Comparison of ENCODE assay signal across 21 cellular contexts in genomic region chr3:58352624-58353023, GRCh38. TPM values are rescaled to one million over a fixed set of nuclear protein-coding genes. Genes with fewer than 3 reads are reported as not detected.
DNase-seq lines count a peak whose midpoint lies in the region; ATAC-seq and TF ChIP-seq lines count a peak whose summit lies in the region.
"Had no signal": no experiment of that assay in that cellular context is flagged by ENCODE, and none has a peak within 500 bp of the region (broad histone marks: within the 10 kb centered on the region; RNA-seq: fewer than 3 reads in every experiment).

No MANE protein-coding gene starts in this region.

- no peaks in the 10 kb centered on the region for H3K36me3 ChIP-seq in mucosa of descending colon (ENCODE audit: low read depth)
- H3K36me3 ChIP-seq: thoracic aorta had no signal

- TF ChIP-seq CTCF in nephron (IDR thresholded peaks at IDR 0.05; ENCODE audit: unreplicated experiment in 3 of 3) (no peak), mucosa of descending colon (IDR thresholded peaks at IDR 0.05) (no peak)

- H3K4me1 ChIP-seq in mucosa of descending colon (ENCODE audit: low read depth) = no peaks in the 10 kb centered on the region
- H3K4me1 ChIP-seq: foreskin keratinocyte had no signal

- H3K9me3 ChIP-seq in mucosa of descending colon = no peaks in the 10 kb centered on the region
- H3K9me3 ChIP-seq: thoracic aorta had no signal

- intact Hi-C loops in mucosa of descending colon (cut with DNase I, micrococcal nuclease) = no loop called here

- no peak overlapping the region for H3K4me3 Mint-ChIP-seq in activated CD8-positive, alpha-beta memory T cell treated with anti-CD3 and anti-CD28 coated beads, Interleukin-2, amount 10 ng/mL, durations not matched to agents 7 days and 5 days
- H3K4me3 Mint-ChIP-seq in IgD-negative memory B cell (peak overlapping the region; percentile 54 to 98 (median 92)), nephron (no peak overlapping the region)
- H3K4me3 Mint-ChIP-seq in activated CD8-positive, alpha-beta T cell treated with anti-CD3 and anti-CD28 coated beads, Interleukin-2, amount 10 ng/mL, durations not matched to agents 7 days and 5 days = no peak overlapping the region
- H3K4me3 Mint-ChIP-seq: brain had no signal

- peaks cover 43% of the 10 kb centered on the region for H3K36me3 Mint-ChIP-seq in activated CD8-positive, alpha-beta memory T cell treated with anti-CD3 and anti-CD28 coated beads, Interleukin-2, amount 10 ng/mL, durations not matched to agents 7 days and 5 days
- H3K36me3 Mint-ChIP-seq in IgD-negative memory B cell = peaks cover 5% of the 10 kb centered on the region
- peaks cover 41% of the 10 kb centered on the region for H3K36me3 Mint-ChIP-seq in activated CD8-positive, alpha-beta T cell treated with anti-CD3 and anti-CD28 coated beads, Interleukin-2, amount 10 ng/mL, durations not matched to agents 7 days and 5 days (ENCODE audit: low read depth)
- peaks cover 3% of the 10 kb centered on the region for H3K36me3 Mint-ChIP-seq in nephron (ENCODE audit: low read depth)

- CTCF ChIA-PET in activated CD8-positive, alpha-beta memory T cell treated with anti-CD3 and anti-CD28 coated beads, Interleukin-2, amount 10 ng/mL, durations not matched to agents 7 days and 5 days (lab: Charles Lee) = interaction anchor here (0.9 to 14.1 kb wide), 5 partner anchors 18 to 65 kb away, joined by 3 to 144 read pairs (median 3); partner anchors contain the start of genes HTD2, PXK and RPP14
- CTCF ChIA-PET in activated CD8-positive, alpha-beta T cell treated with anti-CD3 and anti-CD28 coated beads, Interleukin-2, amount 10 ng/mL, durations not matched to agents 7 days and 5 days (lab: Charles Lee) = interaction anchor here (1.2 to 5.5 kb wide), 7 partner anchors 9 to 63 kb away, joined by 3 to 47 read pairs (median 4); no protein-coding TSS in a partner anchor

- POLR2A ChIA-PET in activated CD8-positive, alpha-beta T cell treated with anti-CD3 and anti-CD28 coated beads, Interleukin-2, amount 10 ng/mL, durations not matched to agents 7 days and 5 days (lab: Charles Lee) = interaction anchor here (0.8 to 5.3 kb wide), 2 partner anchors 17 to 21 kb away, joined by 3 to 42 read pairs; no protein-coding TSS in a partner anchor

- no peak for DNase-seq in activated CD8-positive, alpha-beta memory T cell treated with anti-CD3 and anti-CD28 coated beads, Interleukin-2, amount 10 ng/mL, durations not matched to agents 7 days and 5 days
- DNase-seq in activated CD8-positive, alpha-beta memory T cell treated with anti-CD3 and anti-CD28 coated beads, Interleukin-2, amount 50 U/mL, for 4 hours = no peak
- DNase-seq in activated CD8-positive, alpha-beta T cell treated with anti-CD3 and anti-CD28 coated beads, Interleukin-2, amount 10 ng/mL, durations not matched to agents 7 days and 5 days = no peak
- DNase-seq in mucosa of descending colon = no peak
- no peak for DNase-seq in NCI-H1092 treated with DMSO at 0.1 percent for 48 hours (lab: John Stamatoyannopoulos, UW)
- DNase-seq: ACHN; effector memory CD4-positive, alpha-beta T cell; foreskin keratinocyte; MM.1S; NCI-H187 treated with DMSO at 0.1 percent for 48 hours; NCI-H226; NCI-H748 treated with DMSO at 0.1 percent for 48 hours; small intestine; stimulated activated naive CD4-positive, alpha-beta T cell treated with Interleukin-2 at 50 U/mL for 16 hours; SW 1271 had no signal

- H3K4me1 Mint-ChIP-seq in activated CD8-positive, alpha-beta memory T cell treated with anti-CD3 and anti-CD28 coated beads, Interleukin-2, amount 10 ng/mL, durations not matched to agents 7 days and 5 days = peaks cover 93% of the 10 kb centered on the region
- H3K4me1 Mint-ChIP-seq in IgD-negative memory B cell (peaks cover 65 to 80% (median 80%) of the 10 kb centered on the region in 3 donors), nephron (peaks cover 7% of the 10 kb centered on the region)
- H3K4me1 Mint-ChIP-seq in activated CD8-positive, alpha-beta T cell treated with anti-CD3 and anti-CD28 coated beads, Interleukin-2, amount 10 ng/mL, durations not matched to agents 7 days and 5 days (ENCODE audit: low read depth) = peaks cover 89% of the 10 kb centered on the region

- peak overlapping the region; percentile 94 for H3K27ac Mint-ChIP-seq in activated CD8-positive, alpha-beta memory T cell treated with anti-CD3 and anti-CD28 coated beads, Interleukin-2, amount 10 ng/mL, durations not matched to agents 7 days and 5 days
- peak overlapping the region; percentile 76 to 97 (median 94) for H3K27ac Mint-ChIP-seq in IgD-negative memory B cell
- peak overlapping the region; percentile 62 for H3K27ac Mint-ChIP-seq in activated CD8-positive, alpha-beta T cell treated with anti-CD3 and anti-CD28 coated beads, Interleukin-2, amount 10 ng/mL, durations not matched to agents 7 days and 5 days
- peak overlapping the region in 2 of 3 experiments; percentile 41 to 48 for H3K27ac Mint-ChIP-seq in nephron

- no peaks in the 10 kb centered on the region for H3K27me3 Mint-ChIP-seq in activated CD8-positive, alpha-beta memory T cell treated with anti-CD3 and anti-CD28 coated beads, Interleukin-2, amount 10 ng/mL, durations not matched to agents 7 days and 5 days
- H3K27me3 Mint-ChIP-seq in IgD-negative memory B cell = no peaks in the 10 kb centered on the region
- no peaks in the 10 kb centered on the region for H3K27me3 Mint-ChIP-seq in activated CD8-positive, alpha-beta T cell treated with anti-CD3 and anti-CD28 coated beads, Interleukin-2, amount 10 ng/mL, durations not matched to agents 7 days and 5 days (ENCODE audit: low read depth)
- H3K27me3 Mint-ChIP-seq in nephron (ENCODE audit: low read depth) = no peaks in the 10 kb centered on the region
- H3K27me3 Mint-ChIP-seq: brain had no signal

- H3K9me3 Mint-ChIP-seq in activated CD8-positive, alpha-beta memory T cell treated with anti-CD3 and anti-CD28 coated beads, Interleukin-2, amount 10 ng/mL, durations not matched to agents 7 days and 5 days (ENCODE audit: low read depth) = peaks cover 2% of the 10 kb centered on the region
- no peaks in the 10 kb centered on the region for H3K9me3 Mint-ChIP-seq in IgD-negative memory B cell
- H3K9me3 Mint-ChIP-seq in activated CD8-positive, alpha-beta T cell treated with anti-CD3 and anti-CD28 coated beads, Interleukin-2, amount 10 ng/mL, durations not matched to agents 7 days and 5 days (ENCODE audit: insufficient read depth) = peaks cover 8% of the 10 kb centered on the region
- no peaks in the 10 kb centered on the region for H3K9me3 Mint-ChIP-seq in nephron
- H3K9me3 Mint-ChIP-seq: brain had no signal

- no peak overlapping the region for H3K4me3 ChIP-seq in mucosa of descending colon
- H3K4me3 ChIP-seq: thoracic aorta had no signal

- ATAC-seq in activated CD8-positive, alpha-beta memory T cell treated with anti-CD3 and anti-CD28 coated beads, Interleukin-2, amount 10 ng/mL, durations not matched to agents 7 days and 5 days = no peak
- no peak for ATAC-seq in activated CD8-positive, alpha-beta T cell treated with anti-CD3 and anti-CD28 coated beads, Interleukin-2, amount 10 ng/mL, durations not matched to agents 7 days and 5 days
- ATAC-seq in mucosa of descending colon = no peak
- no peak for ATAC-seq in GM21390 (IDR thresholded peaks at IDR 0.05; ENCODE audit: unreplicated experiment)
- ATAC-seq: foreskin keratinocyte, Right ventricle myocardium inferior had no signal

RNA-seq across cellular contexts. Expression of gene PXK, which starts 19.9 kb away (rescaled TPM):
- total RNA-seq in activated CD8-positive, alpha-beta memory T cell treated with anti-CD3 and anti-CD28 coated beads, Interleukin-2, amount 10 ng/mL, durations not matched to agents 7 days and 5 days = 10 to 100 TPM; 61.7 to 64.7 TPM
- polyA plus RNA-seq in IgD-negative memory B cell = 92.3 TPM
- 10 to 100 TPM; 31.5 to 33.4 TPM for total RNA-seq in activated CD8-positive, alpha-beta T cell treated with anti-CD3 and anti-CD28 coated beads, Interleukin-2, amount 10 ng/mL, durations not matched to agents 7 days and 5 days
- total RNA-seq in mucosa of descending colon = 10 to 100 TPM; 14.5 to 33.4 (median 19.5) TPM

RNA-seq across cellular contexts. Expression of gene HTD2, which starts 46.3 kb away (rescaled TPM):
- total RNA-seq in activated CD8-positive, alpha-beta memory T cell treated with anti-CD3 and anti-CD28 coated beads, Interleukin-2, amount 10 ng/mL, durations not matched to agents 7 days and 5 days = 1 to 10 TPM; 6.9 to 7.4 TPM
- polyA plus RNA-seq in IgD-negative memory B cell = 21.1 TPM
- 1 to 10 TPM; 7.6 to 8.1 TPM for total RNA-seq in activated CD8-positive, alpha-beta T cell treated with anti-CD3 and anti-CD28 coated beads, Interleukin-2, amount 10 ng/mL, durations not matched to agents 7 days and 5 days
- total RNA-seq in mucosa of descending colon = 10 to 100 TPM in 2 of 3 donors, 1 to 10 TPM in 1; 9.7 to 13.7 (median 10.9) TPM

RNA-seq across cellular contexts. Expression of gene RPP14, which starts 46.6 kb away (rescaled TPM):
- total RNA-seq in activated CD8-positive, alpha-beta memory T cell treated with anti-CD3 and anti-CD28 coated beads, Interleukin-2, amount 10 ng/mL, durations not matched to agents 7 days and 5 days = 10 to 100 TPM; 12.9 to 16.9 TPM
- 9.9 TPM for polyA plus RNA-seq in IgD-negative memory B cell
- total RNA-seq in activated CD8-positive, alpha-beta T cell treated with anti-CD3 and anti-CD28 coated beads, Interleukin-2, amount 10 ng/mL, durations not matched to agents 7 days and 5 days = 10 to 100 TPM; 12.8 to 15.1 TPM
- 10 to 100 TPM; 18.9 to 24.7 (median 22.3) TPM for total RNA-seq in mucosa of descending colon

Comparison
In these comparisons a context has a peak if more than half of its experiments do, and no peak if none do; other contexts are left out.
1. H3K4me3 Mint-ChIP-seq: peak in IgD-negative memory B cell (4 of 4); none in activated CD8-positive, alpha-beta memory T cell treated with anti-CD3 and anti-CD28 coated beads, Interleukin-2, amount 10 ng/mL, durations not matched to agents 7 days and 5 days (single experiment), activated CD8-positive, alpha-beta T cell treated with anti-CD3 and anti-CD28 coated beads, Interleukin-2, amount 10 ng/mL, durations not matched to agents 7 days and 5 days (single experiment) and nephron (0 of 3).
2. Peak in every context shown above with its lines, with median percentiles within 50 percentile points of each other: H3K27ac Mint-ChIP-seq.